Comparison of ENCODE assay signal across 1 cellular context in the genomic region with DNA sequence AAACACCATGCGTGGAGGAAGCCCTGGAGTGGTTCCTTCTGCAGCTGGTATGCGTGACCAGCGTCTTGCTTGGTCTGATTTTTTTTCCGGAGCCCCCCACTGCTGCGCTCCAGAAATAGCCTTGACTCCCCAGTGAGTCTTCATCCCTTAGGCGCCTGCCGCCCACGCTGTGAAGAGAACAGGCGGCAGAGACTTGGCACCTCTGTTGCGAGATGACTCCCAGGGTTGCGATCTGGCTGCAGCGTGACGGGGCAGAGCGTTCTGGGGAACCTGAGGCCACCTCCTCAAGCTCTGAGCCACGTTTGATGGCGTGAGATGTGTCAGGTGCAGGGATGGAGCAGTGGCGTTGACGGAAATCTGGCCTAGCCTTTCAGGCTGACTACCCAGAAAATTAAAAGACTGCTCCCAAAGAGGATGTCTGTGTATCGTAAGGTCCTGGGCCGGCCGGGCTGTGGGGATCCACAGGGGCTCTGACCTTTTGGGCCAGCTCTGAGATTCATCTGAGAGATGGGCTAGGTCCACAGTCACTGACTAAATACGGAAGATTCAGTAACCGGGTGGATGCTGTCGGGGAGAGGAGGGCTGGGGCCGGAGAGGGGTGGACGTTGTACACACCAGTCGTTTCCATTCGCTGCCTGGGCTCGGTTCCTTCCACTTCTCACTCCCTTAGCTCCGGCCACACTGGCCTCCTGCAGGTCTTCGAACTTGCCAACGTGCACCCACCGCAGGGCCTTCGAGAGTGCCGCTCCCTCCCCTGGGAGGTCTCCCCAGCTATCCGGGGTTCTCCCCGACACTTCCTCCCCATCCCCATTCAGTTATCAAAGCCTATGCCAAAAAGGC.
TF ChIP-seq lines count a peak whose summit lies in the region.

No MANE protein-coding gene starts in this region.

TF ChIP-seq in K562, 482 proteins besides CTCF, POLR2A, EP300 and RAD21:
- no peak for TF ChIP-seq MED1 (CRISPR knock-in tag; IDR thresholded peaks at IDR 0.05; ENCODE audit: borderline replicate concordance)
- no peak for TF ChIP-seq TEAD2 (tag; IDR thresholded peaks at IDR 0.05)
- peak; percentile 46 for TF ChIP-seq POLR2G (IDR thresholded peaks at IDR 0.05; ENCODE audit: low read depth, low read length)
- TF ChIP-seq, protein P1, sequence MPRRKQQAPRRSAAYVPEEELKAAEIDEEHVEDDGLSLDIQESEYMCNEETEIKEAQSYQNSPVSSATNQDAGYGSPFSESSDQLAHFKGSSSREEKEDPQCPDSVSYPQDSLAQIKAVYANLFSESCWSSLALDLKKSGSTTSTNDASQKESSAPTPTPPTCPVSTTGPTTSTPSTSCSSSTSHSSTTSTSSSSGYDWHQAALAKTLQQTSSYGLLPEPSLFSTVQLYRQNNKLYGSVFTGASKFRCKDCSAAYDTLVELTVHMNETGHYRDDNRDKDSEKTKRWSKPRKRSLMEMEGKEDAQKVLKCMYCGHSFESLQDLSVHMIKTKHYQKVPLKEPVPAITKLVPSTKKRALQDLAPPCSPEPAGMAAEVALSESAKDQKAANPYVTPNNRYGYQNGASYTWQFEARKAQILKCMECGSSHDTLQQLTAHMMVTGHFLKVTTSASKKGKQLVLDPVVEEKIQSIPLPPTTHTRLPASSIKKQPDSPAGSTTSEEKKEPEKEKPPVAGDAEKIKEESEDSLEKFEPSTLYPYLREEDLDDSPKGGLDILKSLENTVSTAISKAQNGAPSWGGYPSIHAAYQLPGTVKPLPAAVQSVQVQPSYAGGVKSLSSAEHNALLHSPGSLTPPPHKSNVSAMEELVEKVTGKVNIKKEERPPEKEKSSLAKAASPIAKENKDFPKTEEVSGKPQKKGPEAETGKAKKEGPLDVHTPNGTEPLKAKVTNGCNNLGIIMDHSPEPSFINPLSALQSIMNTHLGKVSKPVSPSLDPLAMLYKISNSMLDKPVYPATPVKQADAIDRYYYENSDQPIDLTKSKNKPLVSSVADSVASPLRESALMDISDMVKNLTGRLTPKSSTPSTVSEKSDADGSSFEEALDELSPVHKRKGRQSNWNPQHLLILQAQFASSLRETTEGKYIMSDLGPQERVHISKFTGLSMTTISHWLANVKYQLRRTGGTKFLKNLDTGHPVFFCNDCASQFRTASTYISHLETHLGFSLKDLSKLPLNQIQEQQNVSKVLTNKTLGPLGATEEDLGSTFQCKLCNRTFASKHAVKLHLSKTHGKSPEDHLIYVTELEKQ (CRISPR knock-in tag; IDR thresholded peaks at IDR 0.05): no peak
